ENCODE assay signal across 31 cellular contexts in genomic region chrX:49701948-49702347, GRCh38. TPM values are rescaled to one million over a fixed set of nuclear protein-coding genes. Genes with fewer than 3 reads are reported as not detected.
"Had no signal": no experiment of that assay in that cellular context is flagged by ENCODE, and none has a peak within 500 bp of the region (broad histone marks: within the 10 kb centered on the region; RNA-seq: fewer than 3 reads in every experiment).

No MANE protein-coding gene starts in this region.

- H3K27ac ChIP-seq: colonic mucosa, epithelial cell of prostate, esophagus squamous epithelium, gastrocnemius medialis, heart right ventricle, left lung, lower lobe of right lung had no signal

- DNase-seq: colonic mucosa; cortex of kidney; effector CD8-positive, alpha-beta T cell; effector memory CD8-positive, alpha-beta T cell; endodermal cell; erythroblast; esophagus squamous epithelium; foreskin fibroblast; foreskin melanocyte; gastrocnemius medialis; glutamatergic neuron; head of caudate nucleus; heart right ventricle; hippocampal formation; left cardiac atrium; left lung; left ventricle myocardium superior; lower lobe of right lung; mesenchymal stem cell; mucosa of descending colon had no signal

- ATAC-seq: effector memory CD8-positive, alpha-beta T cell; esophagus mucosa; gastrocnemius medialis; heart right ventricle; left cardiac atrium; left lung; left ventricle myocardium superior; lower lobe of right lung; mucosa of descending colon had no signal

- H3K36me3 ChIP-seq: colonic mucosa, esophagus squamous epithelium, gastrocnemius medialis, heart right ventricle, left lung, lower lobe of right lung had no signal

- H3K27me3 ChIP-seq: esophagus squamous epithelium, gastrocnemius medialis had no signal

- H3K4me3 ChIP-seq: colonic mucosa, esophagus squamous epithelium, gastrocnemius medialis, heart right ventricle, left lung, lower lobe of right lung, mucosa of descending colon had no signal

- H3K4me1 ChIP-seq: colonic mucosa, esophagus squamous epithelium, gastrocnemius medialis, heart right ventricle, left lung, lower lobe of right lung had no signal

- H3K9me3 ChIP-seq: colonic mucosa, esophagus squamous epithelium, gastrocnemius medialis, left lung, lower lobe of right lung, mucosa of descending colon had no signal

RNA-seq across cellular contexts. Expression of gene PAGE1, which starts 6.2 kb away (rescaled TPM):
- total RNA-seq: colonic mucosa, dermis microvascular lymphatic vessel endothelial cell, endodermal cell, esophagus mucosa, esophagus squamous epithelium, gastrocnemius medialis, glomerular endothelial cell, heart right ventricle, kidney epithelial cell, left cardiac atrium, left lung, left ventricle myocardium superior, lower leg skin, lower lobe of right lung, lung microvascular endothelial cell, mesenteric fat pad, mesothelial cell of epicardium, mucosa of descending colon, myocyte had no signal
- polyA plus RNA-seq: heart right ventricle, keratinocyte had no signal
